In genomic region chr11:131773626-131774025, GRCh38 we compare ENCODE assay signal across 26 cellular contexts.
"Had no signal": no experiment of that assay in that cellular context is flagged by ENCODE, and none has a peak within 500 bp of the region (broad histone marks: within the 10 kb centered on the region; RNA-seq: fewer than 3 reads in every experiment).

No MANE protein-coding gene starts in this region.

- H3K36me3 ChIP-seq: brain microvascular endothelial cell, cardiac muscle cell had no signal

- H3K27me3 ChIP-seq: brain microvascular endothelial cell had no signal

- H3K27ac ChIP-seq: brain microvascular endothelial cell, cardiac muscle cell, VCaP had no signal

- H3K4me3 ChIP-seq: cardiac muscle cell had no signal

- DNase-seq: activated CD4-positive, alpha-beta memory T cell treated with anti-CD3 and anti-CD28 coated beads for 36 hours; activated CD4-positive, alpha-beta T cell treated with anti-CD3 and anti-CD28 coated beads, Interleukin-2, amount 10 ng/mL, durations not matched to agents 7 days and 5 days; activated CD4-positive, CD25-positive, alpha-beta regulatory T cell; activated CD8-positive, alpha-beta memory T cell treated with anti-CD3 and anti-CD28 coated beads for 24 hours; activated gamma-delta T cell; activated naive CD4-positive, alpha-beta T cell treated with anti-CD3 and anti-CD28 coated beads for 36 hours; activated T-cell treated with anti-CD3 and anti-CD28 coated beads, Interleukin-2, amount 50 U/mL, for 48 hours; amygdala; brain microvascular endothelial cell; KG1; MV-4-11; NCI-H1092 treated with DMSO at 0.1 percent for 48 hours; NCI-H1436; NCI-H187; NCI-H2081; NCI-H510A treated with DMSO at 0.1 percent for 48 hours; NCI-H69; NK-92 treated with Interleukin-12 subunit alpha and Interleukin-12 subunit beta, amount 100 ng/mL, for 24 hours; OCI-M1; SHP77 treated with DMSO at 0.1 percent for 48 hours; T-cell; T-helper 2 cell; T1000 had no signal

- ATAC-seq: activated T-helper 17 cell treated with anti-CD3 and anti-CD28 coated beads, Interleukin-2, amount 50 U/mL, for 72 hours; T-cell had no signal
